In the genomic region with DNA sequence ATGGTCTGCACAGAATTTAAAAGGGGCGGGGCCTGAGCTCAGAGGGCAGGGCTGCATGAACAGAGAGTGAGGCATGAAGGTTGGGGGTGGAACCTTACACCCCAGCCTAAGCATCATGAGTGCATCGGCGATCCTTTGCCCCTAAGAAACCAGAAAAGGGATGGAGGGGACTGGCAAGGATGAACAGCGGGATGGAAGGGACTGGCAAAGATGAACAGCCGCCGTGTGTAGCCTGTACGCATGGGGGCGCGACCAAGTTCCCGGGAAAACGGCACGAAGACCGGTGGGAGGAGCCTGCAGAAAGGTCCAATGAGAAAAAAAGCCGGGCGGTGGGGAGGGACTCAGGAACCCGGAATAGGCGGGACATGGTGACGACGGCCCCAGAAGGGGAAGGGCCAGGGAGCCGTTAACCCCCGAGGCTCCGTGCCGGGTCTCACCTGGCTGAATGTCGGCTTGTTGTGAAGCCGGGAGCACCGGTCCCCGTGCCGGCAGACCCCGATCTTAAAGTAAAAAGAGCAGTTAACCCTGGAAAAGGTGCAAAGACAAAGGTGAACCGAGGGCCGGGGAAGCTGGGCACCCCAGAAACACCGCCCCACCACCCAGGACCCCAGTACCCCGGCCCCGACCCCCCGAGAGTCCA, we compare ENCODE assay signal across 8 cellular contexts. TPM values are rescaled to one million over a fixed set of nuclear protein-coding genes. Genes with fewer than 3 reads are reported as not detected.
DNase-seq lines count a peak whose midpoint lies in the region; ATAC-seq and TF ChIP-seq lines count a peak whose summit lies in the region.

No MANE protein-coding gene starts in this region.

- peak overlapping the region; percentile 100 for H3K27ac Mint-ChIP-seq in nephron progenitor cell
- peak overlapping the region; percentile 100 for H3K27ac Mint-ChIP-seq in stimulated activated naive CD8-positive, alpha-beta T cell treated with anti-CD3 and anti-CD28 coated beads, Interleukin-15, Interleukin-2, amounts not matched to agents 100 ng/mL and 50 ng/mL, for 24 hours

- H3K4me2 ChIP-seq in MM.1S (ENCODE audit: low read depth, low read length) = peak overlapping the region; percentile 88

- H3K9me2 ChIP-seq in MM.1S (replicated peaks; ENCODE audit: insufficient read depth, low read length) = no peaks in the 10 kb centered on the region

- H3K27me3 Mint-ChIP-seq in nephron progenitor cell (ENCODE audit: low read depth, poor library complexity) = peaks cover 2% of the 10 kb centered on the region
- no peaks in the 10 kb centered on the region for H3K27me3 Mint-ChIP-seq in stimulated activated naive CD8-positive, alpha-beta T cell treated with anti-CD3 and anti-CD28 coated beads, Interleukin-15, Interleukin-2, amounts not matched to agents 100 ng/mL and 50 ng/mL, for 24 hours

- H3K9me3 ChIP-seq in MM.1S (replicated peaks; ENCODE audit: insufficient read depth, low read length) = no peaks in the 10 kb centered on the region

- peaks cover 26% of the 10 kb centered on the region for H3K4me1 ChIP-seq in MM.1S (ENCODE audit: low read length)

- no peaks in the 10 kb centered on the region for H3K9me3 Mint-ChIP-seq in nephron progenitor cell
- H3K9me3 Mint-ChIP-seq in stimulated activated naive CD8-positive, alpha-beta T cell treated with anti-CD3 and anti-CD28 coated beads, Interleukin-15, Interleukin-2, amounts not matched to agents 100 ng/mL and 50 ng/mL, for 24 hours = no peaks in the 10 kb centered on the region

- H2AFZ ChIP-seq in MM.1S (ENCODE audit: low read length) = peak overlapping the region; percentile 63

- TF ChIP-seq CTCF in MM.1S (IDR thresholded peaks at IDR 0.05; ENCODE audit: low read length) = peak; percentile 29
- TF ChIP-seq CTCF in fibroblast of the aortic adventitia (IDR thresholded peaks at IDR 0.05; ENCODE audit: insufficient read depth, low read length) = peak; percentile 54
- TF ChIP-seq CTCF in nephron progenitor cell (IDR thresholded peaks at IDR 0.05) = no peak

- H4K20me1 ChIP-seq in MM.1S (ENCODE audit: insufficient read depth, low read length) = no peaks in the 10 kb centered on the region

- no peaks in the 10 kb centered on the region for H3K27me3 ChIP-seq in MM.1S (replicated peaks; ENCODE audit: insufficient read depth, low read length)

- H3K9ac ChIP-seq in MM.1S (ENCODE audit: low read length) = peak overlapping the region; percentile 84

- H3K4me3 Mint-ChIP-seq in nephron progenitor cell = peak overlapping the region; percentile 100
- H3K4me3 Mint-ChIP-seq in stimulated activated naive CD8-positive, alpha-beta T cell treated with anti-CD3 and anti-CD28 coated beads, Interleukin-15, Interleukin-2, amounts not matched to agents 100 ng/mL and 50 ng/mL, for 24 hours = peak overlapping the region; percentile 95

- peak overlapping the region; percentile 90 for H3K27ac ChIP-seq in MM.1S (ENCODE audit: low read length)

- peaks cover 22% of the 10 kb centered on the region; the same call in 1 of the 2 replicates for H3F3A ChIP-seq in MM.1S (ENCODE audit: insufficient read depth, low read length)

- peaks cover 61% of the 10 kb centered on the region for H3K4me1 Mint-ChIP-seq in nephron progenitor cell
- peaks cover 67% of the 10 kb centered on the region for H3K4me1 Mint-ChIP-seq in stimulated activated naive CD8-positive, alpha-beta T cell treated with anti-CD3 and anti-CD28 coated beads, Interleukin-15, Interleukin-2, amounts not matched to agents 100 ng/mL and 50 ng/mL, for 24 hours (ENCODE audit: low read depth)

- ATAC-seq in GM21576 (IDR thresholded peaks at IDR 0.05; ENCODE audit: unreplicated experiment) = peak; percentile 33

- H3K79me2 ChIP-seq in MM.1S (ENCODE audit: low read length) = peaks cover 38% of the 10 kb centered on the region

- H3K4me3 ChIP-seq in MM.1S (ENCODE audit: low read length) (peak overlapping the region; percentile 90), fibroblast of the aortic adventitia (ENCODE audit: low read depth, low read length) (peak overlapping the region; percentile 81)

- no peaks in the 10 kb centered on the region for H3K36me3 ChIP-seq in MM.1S (replicated peaks; ENCODE audit: insufficient read depth, low read length)

- peak; percentile 93 for DNase-seq in COLO668 (lab: John Stamatoyannopoulos, UW; ENCODE audit: unreplicated experiment)
- peak; percentile 95 for DNase-seq in MM.1S
- DNase-seq in SHP77 (lab: John Stamatoyannopoulos, UW) = peak; percentile 94 to 97
- peak; percentile 97 for DNase-seq in activated effector memory CD4-positive, alpha-beta T cell treated with anti-CD3 and anti-CD28 coated beads, Interleukin-2, amount 50 U/mL, for 16 hours
- peak; percentile 95 for DNase-seq in fibroblast of the aortic adventitia (ENCODE audit: low read depth)
- peak; percentile 91 for DNase-seq in nephron progenitor cell

- peaks cover 5% of the 10 kb centered on the region for H3K36me3 Mint-ChIP-seq in nephron progenitor cell (ENCODE audit: low read depth)
- peaks cover 15% of the 10 kb centered on the region for H3K36me3 Mint-ChIP-seq in stimulated activated naive CD8-positive, alpha-beta T cell treated with anti-CD3 and anti-CD28 coated beads, Interleukin-15, Interleukin-2, amounts not matched to agents 100 ng/mL and 50 ng/mL, for 24 hours (ENCODE audit: low read depth)

RNA-seq across cellular contexts. Expression of a gene that starts 0.4 kb away (rescaled TPM):
- total RNA-seq in fibroblast of the aortic adventitia (ENCODE audit: low replicate concordance) = 5.8 and 7.1 TPM in 2 replicates

RNA-seq across cellular contexts. Expression of a gene that starts 0.6 kb away (rescaled TPM):
- 14.7 and 19.5 TPM in 2 replicates for total RNA-seq in fibroblast of the aortic adventitia (ENCODE audit: low replicate concordance)

RNA-seq across cellular contexts. Expression of a gene that starts 2.6 kb away (rescaled TPM):
- 1.3 and 1.9 TPM in 2 replicates for total RNA-seq in fibroblast of the aortic adventitia (ENCODE audit: low replicate concordance)

RNA-seq across cellular contexts. Expression of a gene that starts 3.6 kb away (rescaled TPM):
- 5.4 and 15.3 TPM in 2 replicates for total RNA-seq in fibroblast of the aortic adventitia (ENCODE audit: low replicate concordance)

RNA-seq across cellular contexts. Expression of a gene that starts 12.0 kb away (rescaled TPM):
- total RNA-seq in fibroblast of the aortic adventitia (ENCODE audit: low replicate concordance) = 297 and 713 TPM in 2 replicates

Comparison
In these comparisons a context has a peak if more than half of its experiments do, and no peak if none do; other contexts are left out.
1. Peak in every context shown above with its lines: DNase-seq, ATAC-seq, H3K4me3 ChIP-seq and H3K27ac ChIP-seq.